8 cellular contexts compared by ENCODE assay signal in the genomic region with DNA sequence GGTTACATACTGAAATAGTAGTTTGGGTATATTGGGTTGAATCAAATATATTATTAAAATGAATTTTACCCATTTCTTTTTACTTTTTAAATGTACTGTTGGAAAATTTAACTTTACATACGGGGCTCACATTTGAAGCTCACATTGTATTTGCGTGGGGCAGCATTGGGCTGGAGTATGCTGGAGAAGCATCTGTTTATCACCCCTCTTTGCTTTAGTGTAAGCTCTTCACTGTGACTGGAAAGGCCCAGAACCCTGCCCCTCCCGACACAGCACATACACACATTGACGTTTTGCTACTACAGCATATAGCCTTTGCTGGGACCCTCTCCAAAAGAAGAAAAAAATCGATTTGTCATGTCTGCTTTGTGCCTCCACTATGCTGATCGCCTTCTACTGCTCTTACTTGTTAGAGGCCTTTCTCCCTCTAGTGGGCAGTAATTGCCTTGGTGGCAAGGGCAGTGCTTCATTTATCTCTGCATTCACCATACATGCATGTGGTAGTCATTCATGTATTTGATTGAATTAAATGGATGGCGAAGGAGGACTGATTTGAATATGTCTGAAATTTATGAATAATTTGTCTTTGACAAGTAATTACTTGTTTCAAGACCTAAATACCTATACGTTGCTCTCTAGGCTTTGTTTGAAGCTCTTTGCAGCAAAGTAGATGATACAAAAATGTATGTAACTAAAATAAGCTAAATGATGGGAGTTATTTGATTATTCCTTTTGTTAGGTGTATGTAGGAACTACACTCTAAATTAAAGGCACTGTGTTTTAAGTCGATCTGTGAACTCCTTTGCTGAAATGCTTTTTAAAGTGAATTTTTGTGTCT. TPM values are rescaled to one million over a fixed set of nuclear protein-coding genes. Genes with fewer than 3 reads are reported as not detected.
DNase-seq lines count a peak whose midpoint lies in the region; ATAC-seq and TF ChIP-seq lines count a peak whose summit lies in the region.

No MANE protein-coding gene starts in this region.

- no peaks in the 10 kb centered on the region for H3K9me3 ChIP-seq in SK-N-SH
- no peaks in the 10 kb centered on the region for H3K9me3 ChIP-seq in esophagus muscularis mucosa

- 63% methylated on average over 9 of the region's 9 CpGs for WGBS in SK-N-SH (ENCODE audit: low lambda C conversion rate)
- WGBS in esophagus muscularis mucosa: 55% methylated on average over 9 of the region's 9 CpGs

- no peak for TF ChIP-seq POLR2A in esophagus muscularis mucosa (IDR thresholded peaks at IDR 0.05; ENCODE audit: low read depth)

- no peak overlapping the region for H3K4me2 ChIP-seq in SK-N-SH

- H3K27ac Mint-ChIP-seq in natural killer cell: peak overlapping the region in 1 of 2 donors; percentile 63
- no peak overlapping the region for H3K27ac Mint-ChIP-seq in activated T-helper 2 cell treated with anti-CD3 and anti-CD28 coated beads, Interferon-gamma antibody, Interleukin-2, Interleukin-4, amounts not matched to agents 10 μg/mL and 5 μg/mL and 100 μg/mL, durations not matched to agents 14 hours and 24 hours and 36 hours

- H3K4me1 ChIP-seq in SK-N-SH (ENCODE audit: control insufficient read depth in 1 of 2, insufficient read depth in 2 of 2, low read depth in 1 of 2, low read length in 1 of 2): peaks cover 0 to 11% of the 10 kb centered on the region in 2 experiments; a peak in 2 of 4 replicates
- peaks cover 5 to 44% (median 12%) of the 10 kb centered on the region in 4 donors for H3K4me1 ChIP-seq in esophagus muscularis mucosa

- no peak overlapping the region for H2AFZ ChIP-seq in SK-N-SH (ENCODE audit: low read depth)

- intact Hi-C loops in esophagus muscularis mucosa (cut with DNase I) (loop anchor here (5.0 kb wide), 2 partner anchors 149 to 269 kb away; no protein-coding TSS in a partner anchor), natural killer cell (cut with micrococcal nuclease) (no loop called here)
- intact Hi-C loops in activated T-helper 2 cell treated with anti-CD3 and anti-CD28 coated beads, Interferon-gamma antibody, Interleukin-2, Interleukin-4, amounts not matched to agents 10 μg/mL and 5 μg/mL and 100 μg/mL, durations not matched to agents 14 hours and 24 hours and 36 hours (cut with micrococcal nuclease): loop anchor here (5.0 to 10.0 kb wide), 3 partner anchors 34 to 336 kb away; partner anchors contain the start of gene PPP4R1

- TF ChIP-seq RAD21 in SK-N-SH (IDR thresholded peaks at IDR 0.05; ENCODE audit: low read length): peak; percentile 78

- H3K27ac ChIP-seq in SK-N-SH (ENCODE audit: low read depth in 2 of 2, low read length in 1 of 2) (no peak overlapping the region), esophagus muscularis mucosa (replicated peaks in 1 of 4) (peak overlapping the region in 1 of 4 donors; percentile 5)

- H3K9me2 ChIP-seq in SK-N-SH: no peaks in the 10 kb centered on the region

- no peak overlapping the region for H3K9ac ChIP-seq in SK-N-SH

- no peak overlapping the region for H3K4me3 Mint-ChIP-seq in natural killer cell
- no peak overlapping the region for H3K4me3 Mint-ChIP-seq in activated T-helper 2 cell treated with anti-CD3 and anti-CD28 coated beads, Interferon-gamma antibody, Interleukin-2, Interleukin-4, amounts not matched to agents 10 μg/mL and 5 μg/mL and 100 μg/mL, durations not matched to agents 14 hours and 24 hours and 36 hours (ENCODE audit: low read depth)

- ATAC-seq in natural killer cell: peak; percentile 57 to 69 (median 61)

- H3K36me3 ChIP-seq in SK-N-SH (replicated peaks in 1 of 2; ENCODE audit: control insufficient read depth in 1 of 2, insufficient read depth in 2 of 2, low read length in 1 of 2): peaks cover 70 to 79% of the 10 kb centered on the region in 2 experiments
- peaks cover 13 to 82% (median 46%) of the 10 kb centered on the region in 4 donors for H3K36me3 ChIP-seq in esophagus muscularis mucosa

- TF ChIP-seq CTCF in SK-N-SH (IDR thresholded peaks at IDR 0.05) (peak; percentile 78), esophagus muscularis mucosa (IDR thresholded peaks at IDR 0.05) (peak; percentile 50 to 73 (median 63)), natural killer cell (IDR thresholded peaks at IDR 0.05) (peak; percentile 41)

- CTCF ChIA-PET in SK-N-SH (lab: Yijun Ruan, JAX): interaction anchor here (0.6 to 4.0 kb wide), 25 partner anchors 8 to 571 kb away, joined by 3 to 19 read pairs (median 4); no protein-coding TSS in a partner anchor

- H3K27me3 ChIP-seq in SK-N-SH (ENCODE audit: insufficient read depth): no peaks in the 10 kb centered on the region
- no peaks in the 10 kb centered on the region for H3K27me3 ChIP-seq in esophagus muscularis mucosa

- H3F3A ChIP-seq in SK-N-SH (replicated peaks; ENCODE audit: insufficient read depth): peaks cover 26% of the 10 kb centered on the region

- H3K79me2 ChIP-seq in SK-N-SH (ENCODE audit: insufficient read depth): peaks cover 57% of the 10 kb centered on the region

- no peak for TF ChIP-seq EP300 in SK-N-SH (IDR thresholded peaks at IDR 0.05; ENCODE audit: borderline replicate concordance in 1 of 2, low read depth in 1 of 2, low read length in 1 of 2)
- TF ChIP-seq EP300 in esophagus muscularis mucosa (IDR thresholded peaks at IDR 0.05): no peak

- H4K20me1 ChIP-seq in SK-N-SH (ENCODE audit: insufficient read depth): peaks cover 21% of the 10 kb centered on the region

- H3K27me3 Mint-ChIP-seq in natural killer cell (ENCODE audit: low read depth in 2 of 2): no peaks in the 10 kb centered on the region
- no peaks in the 10 kb centered on the region for H3K27me3 Mint-ChIP-seq in activated T-helper 2 cell treated with anti-CD3 and anti-CD28 coated beads, Interferon-gamma antibody, Interleukin-2, Interleukin-4, amounts not matched to agents 10 μg/mL and 5 μg/mL and 100 μg/mL, durations not matched to agents 14 hours and 24 hours and 36 hours (ENCODE audit: low read depth)

- peaks cover 8% of the 10 kb centered on the region for H3K36me3 Mint-ChIP-seq in natural killer cell
- peaks cover 71% of the 10 kb centered on the region for H3K36me3 Mint-ChIP-seq in activated T-helper 2 cell treated with anti-CD3 and anti-CD28 coated beads, Interferon-gamma antibody, Interleukin-2, Interleukin-4, amounts not matched to agents 10 μg/mL and 5 μg/mL and 100 μg/mL, durations not matched to agents 14 hours and 24 hours and 36 hours (ENCODE audit: low read depth)

- H3K4me3 ChIP-seq in SK-N-SH (ENCODE audit: low read depth in 2 of 2, low read length in 1 of 2) (no peak overlapping the region), esophagus muscularis mucosa (no peak overlapping the region)

- H3K4me1 Mint-ChIP-seq in natural killer cell: peaks cover 16 to 26% of the 10 kb centered on the region in 2 donors
- peaks cover 4% of the 10 kb centered on the region for H3K4me1 Mint-ChIP-seq in activated T-helper 2 cell treated with anti-CD3 and anti-CD28 coated beads, Interferon-gamma antibody, Interleukin-2, Interleukin-4, amounts not matched to agents 10 μg/mL and 5 μg/mL and 100 μg/mL, durations not matched to agents 14 hours and 24 hours and 36 hours (ENCODE audit: low read depth)

- peak; percentile 69 for DNase-seq in DMS 273 (lab: John Stamatoyannopoulos, UW; ENCODE audit: unreplicated experiment)
- DNase-seq in DMS 273 treated with DMSO at 0.1 percent for 48 hours (lab: John Stamatoyannopoulos, UW): no peak
- peak; percentile 52 for DNase-seq in HuH-7 (ENCODE audit: low spot score)
- DNase-seq in SK-N-SH: peak; percentile 57
- no peak for DNase-seq in esophagus muscularis mucosa (ENCODE audit: extremely low spot score)
- no peak for DNase-seq in natural killer cell
- no peak for DNase-seq in NCI-H1436 treated with DMSO at 0.1 percent for 48 hours (lab: John Stamatoyannopoulos, UW)
- no peak for DNase-seq in activated T-helper 2 cell treated with anti-CD3 and anti-CD28 coated beads, Interferon-gamma antibody, Interleukin-2, Interleukin-4, amounts not matched to agents 10 μg/mL and 5 μg/mL and 100 μg/mL, durations not matched to agents 14 hours and 24 hours and 36 hours (ENCODE audit: low spot score)

- POLR2A ChIA-PET in SK-N-SH (lab: Yijun Ruan, JAX): no interaction called here

- no peaks in the 10 kb centered on the region for H3K9me3 Mint-ChIP-seq in natural killer cell
- H3K9me3 Mint-ChIP-seq in activated T-helper 2 cell treated with anti-CD3 and anti-CD28 coated beads, Interferon-gamma antibody, Interleukin-2, Interleukin-4, amounts not matched to agents 10 μg/mL and 5 μg/mL and 100 μg/mL, durations not matched to agents 14 hours and 24 hours and 36 hours: no peaks in the 10 kb centered on the region

TF ChIP-seq in SK-N-SH, 30 proteins besides CTCF, POLR2A, EP300 and RAD21:
- TF ChIP-seq SMC3 (IDR thresholded peaks at IDR 0.05; ENCODE audit: low read depth, low read length) (peak; percentile 74), TAF1 (IDR thresholded peaks at IDR 0.05; ENCODE audit: borderline replicate concordance, low read depth, low read length) (no peak)

RNA-seq across cellular contexts. Expression of gene VAPA, which starts 37.4 kb away (rescaled TPM):
- polyA plus RNA-seq in SK-N-SH (2012; rRNA removed): 109 and 129 TPM in 2 replicates
- 167 and 214 TPM in 2 replicates for polyA plus RNA-seq in SK-N-SH (2012; cell fraction: cytosol; rRNA removed)
- 25.1 and 62.3 TPM in 2 replicates for polyA plus RNA-seq in SK-N-SH (2012; cell fraction: nucleus; rRNA removed)
- 100 to 1,000 TPM; 198 to 336 (median 260) TPM for total RNA-seq in esophagus muscularis mucosa
- 100 to 1,000 TPM; 175 to 186 (median 182) TPM for total RNA-seq in natural killer cell
- 216 and 223 TPM in 2 replicates for total RNA-seq in activated T-helper 2 cell treated with anti-CD3 and anti-CD28 coated beads, Interferon-gamma antibody, Interleukin-2, Interleukin-4, amounts not matched to agents 10 μg/mL and 5 μg/mL and 100 μg/mL, durations not matched to agents 14 hours and 24 hours and 36 hours

Comparison
In these comparisons a context has a peak if more than half of its experiments do, and no peak if none do; other contexts are left out.
1. DNase-seq: peak in DMS 273 (single experiment), HuH-7 (single experiment) and SK-N-SH (single experiment); none in DMS 273 treated with DMSO at 0.1 percent for 48 hours (single experiment), esophagus muscularis mucosa (single experiment), natural killer cell (single experiment), NCI-H1436 treated with DMSO at 0.1 percent for 48 hours (single experiment) and activated T-helper 2 cell treated with anti-CD3 and anti-CD28 coated beads, Interferon-gamma antibody, Interleukin-2, Interleukin-4, amounts not matched to agents 10 μg/mL and 5 μg/mL and 100 μg/mL, durations not matched to agents 14 hours and 24 hours and 36 hours (single experiment).
2. Peak in every context shown above with its lines, with median percentiles within 50 percentile points of each other: CTCF ChIP-seq.